Comparison of ENCODE assay signal across 24 cellular contexts in the genomic region with DNA sequence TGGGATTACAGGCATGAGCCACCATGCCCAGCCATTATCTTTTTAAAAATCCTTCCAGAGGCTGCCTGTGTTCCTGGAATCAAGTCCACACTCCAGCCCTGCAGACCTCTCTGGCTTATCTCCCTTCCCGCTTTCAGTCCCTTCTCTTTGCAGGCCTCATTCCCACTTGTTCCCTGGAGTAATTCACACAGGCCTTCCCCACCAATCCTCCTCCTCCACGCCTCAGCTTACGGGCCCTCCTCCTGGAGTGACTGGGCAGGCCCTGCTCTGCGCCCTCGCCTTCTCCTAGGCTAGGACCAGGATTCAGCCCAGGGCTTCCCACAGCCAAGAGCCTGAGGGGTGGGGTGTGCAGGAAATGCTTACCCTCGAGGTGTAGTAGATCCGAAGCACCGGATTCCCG. TPM values are rescaled to one million over a fixed set of nuclear protein-coding genes. Genes with fewer than 3 reads are reported as not detected.
DNase-seq lines count a peak whose midpoint lies in the region; ATAC-seq and TF ChIP-seq lines count a peak whose summit lies in the region.
"Had no signal": no experiment of that assay in that cellular context is flagged by ENCODE, and none has a peak within 500 bp of the region (broad histone marks: within the 10 kb centered on the region; RNA-seq: fewer than 3 reads in every experiment).

No MANE protein-coding gene starts in this region.

- peaks cover 13% of the 10 kb centered on the region for H3K4me1 ChIP-seq in Loucy (ENCODE audit: insufficient read depth, low read length, poor library complexity, severe bottlenecking)

- no peaks in the 10 kb centered on the region for H3K9me3 Mint-ChIP-seq in activated naive CD4-positive, alpha-beta T cell treated with anti-CD3 and anti-CD28 coated beads, Interleukin-2, amount 50 U/mL, for 72 hours
- H3K9me3 Mint-ChIP-seq in osteocyte (ENCODE audit: unreplicated experiment): no peaks in the 10 kb centered on the region
- H3K9me3 Mint-ChIP-seq: naive thymus-derived CD4-positive, alpha-beta T cell had no signal

- DNase-seq in activated naive CD4-positive, alpha-beta T cell treated with anti-CD3 and anti-CD28 coated beads, Interleukin-2, amount 50 U/mL, for 72 hours (ENCODE audit: low spot score in 2 of 2): no peak
- DNase-seq in activated naive CD4-positive, alpha-beta T cell (lab: John Stamatoyannopoulos, UW): no peak
- DNase-seq in fibroblast of the aortic adventitia (ENCODE audit: low read depth) (peak; percentile 28), osteocyte (ENCODE audit: extremely low spot score, unreplicated experiment) (no peak), HuH-7 (ENCODE audit: low spot score) (no peak)
- no peak for DNase-seq in stimulated activated naive CD4-positive, alpha-beta T cell treated with Interleukin-2 at 50 U/mL for 16 hours (lab: John Stamatoyannopoulos, UW)
- DNase-seq: activated CD4-positive, alpha-beta T cell treated with anti-CD3 and anti-CD28 coated beads, Interleukin-2, amount 50 U/mL, for 4 hours; activated CD4-positive, CD25-positive, alpha-beta regulatory T cell; activated CD8-positive, alpha-beta memory T cell treated with anti-CD3 and anti-CD28 coated beads, Interleukin-2, amount 50 U/mL, for 4 hours; Caco-2; DMS79; naive thymus-derived CD4-positive, alpha-beta T cell; NCI-H146; NCI-H2107; NCI-H446; NCI-H82; OCI-M1; ovary; stimulated activated CD4-positive, alpha-beta T cell treated with anti-CD3 and anti-CD28 coated beads, Interleukin-1b, Interleukin-23, amount 100 ng/mL, for 48 hours; transverse colon had no signal

- no peaks in the 10 kb centered on the region for H3K27me3 ChIP-seq in Loucy (ENCODE audit: insufficient read depth, low read length, poor library complexity, severe bottlenecking)
- H3K27me3 ChIP-seq: ovary, transverse colon had no signal

- peaks cover 6% of the 10 kb centered on the region for H4K20me1 ChIP-seq in Loucy (ENCODE audit: insufficient read depth, low read length, poor library complexity, severe bottlenecking)

- TF ChIP-seq CTCF in Loucy (conservative IDR thresholded peaks at IDR 0.05; ENCODE audit: low read length): no peak
- no peak for TF ChIP-seq CTCF in fibroblast of the aortic adventitia (IDR thresholded peaks at IDR 0.05; ENCODE audit: insufficient read depth, low read length)
- no peak for TF ChIP-seq CTCF in osteocyte (IDR thresholded peaks at IDR 0.05)

- H3K9ac ChIP-seq in Loucy (ENCODE audit: low read depth, low read length, poor library complexity, severe bottlenecking): no peak overlapping the region

- H2AFZ ChIP-seq in Loucy (ENCODE audit: low read length): no peak overlapping the region

- peak overlapping the region; percentile 97 for H3K4me2 ChIP-seq in Loucy (ENCODE audit: low read depth, low read length, poor library complexity, severe bottlenecking)
- H3K4me2 ChIP-seq: smooth muscle cell had no signal

- H3K4me3 ChIP-seq in Loucy (ENCODE audit: low read length, poor library complexity, severe bottlenecking) (no peak overlapping the region), fibroblast of the aortic adventitia (ENCODE audit: low read depth, low read length) (no peak overlapping the region)
- H3K4me3 ChIP-seq: HAP-1, ovary, smooth muscle cell, transverse colon had no signal

- H3K27ac Mint-ChIP-seq in activated naive CD4-positive, alpha-beta T cell treated with anti-CD3 and anti-CD28 coated beads, Interleukin-2, amount 50 U/mL, for 72 hours: peak overlapping the region; percentile 52 to 92
- no peak overlapping the region for H3K27ac Mint-ChIP-seq in osteocyte (ENCODE audit: unreplicated experiment)

- no peaks in the 10 kb centered on the region for H3K9me3 ChIP-seq in Loucy (ENCODE audit: insufficient read depth, low read depth, low read length)
- H3K9me3 ChIP-seq: Caco-2, HAP-1, ovary, transverse colon had no signal

- H3K36me3 Mint-ChIP-seq in activated naive CD4-positive, alpha-beta T cell treated with anti-CD3 and anti-CD28 coated beads, Interleukin-2, amount 50 U/mL, for 72 hours: peaks cover 6 to 12% of the 10 kb centered on the region in 2 donors
- H3K36me3 Mint-ChIP-seq in osteocyte (ENCODE audit: unreplicated experiment): peaks cover 21% of the 10 kb centered on the region

- H3F3A ChIP-seq in Loucy (ENCODE audit: low read depth): no peaks in the 10 kb centered on the region

- peaks cover 16% of the 10 kb centered on the region for H3K4me1 Mint-ChIP-seq in osteocyte (ENCODE audit: unreplicated experiment)

- no peaks in the 10 kb centered on the region for H3K27me3 Mint-ChIP-seq in osteocyte (ENCODE audit: unreplicated experiment)
- H3K27me3 Mint-ChIP-seq: naive thymus-derived CD4-positive, alpha-beta T cell had no signal

- H3K79me2 ChIP-seq in Loucy (ENCODE audit: insufficient read depth, low read length): peaks cover 23% of the 10 kb centered on the region

- H3K4me3 Mint-ChIP-seq in osteocyte (ENCODE audit: unreplicated experiment): peak overlapping the region; percentile 61

- no peak for ATAC-seq in activated naive CD4-positive, alpha-beta T cell treated with anti-CD3 and anti-CD28 coated beads, Interleukin-2, amount 50 U/mL, for 72 hours
- ATAC-seq in GM21381 (IDR thresholded peaks at IDR 0.05; ENCODE audit: unreplicated experiment): no peak
- ATAC-seq: naive thymus-derived CD4-positive, alpha-beta T cell had no signal

- no peaks in the 10 kb centered on the region; the same call in 1 of the 2 replicates for H3K36me3 ChIP-seq in Loucy (ENCODE audit: insufficient read depth, low read length)
- H3K36me3 ChIP-seq: ovary had no signal

- no peaks in the 10 kb centered on the region for H3K9me2 ChIP-seq in Loucy (replicated peaks; ENCODE audit: low read depth, low read length)

RNA-seq across cellular contexts. Expression of a gene that starts 2.8 kb away (rescaled TPM):
- total RNA-seq in activated naive CD4-positive, alpha-beta T cell treated with anti-CD3 and anti-CD28 coated beads, Interleukin-2, amount 50 U/mL, for 72 hours: 10 to 100 TPM; 39.4 to 40.6 TPM
- total RNA-seq in fibroblast of the aortic adventitia (ENCODE audit: low replicate concordance) (66.2 and 79.2 TPM in 2 replicates), osteocyte (104 and 108 TPM in 2 replicates)

RNA-seq across cellular contexts. Expression of a gene that starts 39.1 kb away (rescaled TPM):
- total RNA-seq in activated naive CD4-positive, alpha-beta T cell treated with anti-CD3 and anti-CD28 coated beads, Interleukin-2, amount 50 U/mL, for 72 hours: 1 to 10 TPM in 1 of 2 donors, under 1 TPM in 1; 0.35 to 1.3 TPM
- 1.4 and 12.3 TPM in 2 replicates for total RNA-seq in fibroblast of the aortic adventitia (ENCODE audit: low replicate concordance)
- total RNA-seq in osteocyte: 17.6 and 19.3 TPM in 2 replicates

RNA-seq across cellular contexts. Expression of a gene that starts 40.0 kb away (rescaled TPM):
- 100 to 1,000 TPM in 1 of 2 donors, 10 to 100 TPM in 1; 77.6 to 168 TPM for total RNA-seq in activated naive CD4-positive, alpha-beta T cell treated with anti-CD3 and anti-CD28 coated beads, Interleukin-2, amount 50 U/mL, for 72 hours
- 202 and 275 TPM in 2 replicates for total RNA-seq in fibroblast of the aortic adventitia (ENCODE audit: low replicate concordance)
- total RNA-seq in osteocyte: 150 and 157 TPM in 2 replicates

RNA-seq across cellular contexts. Expression of a gene that starts 40.1 kb away (rescaled TPM):
- total RNA-seq in activated naive CD4-positive, alpha-beta T cell treated with anti-CD3 and anti-CD28 coated beads, Interleukin-2, amount 50 U/mL, for 72 hours: 1 to 10 TPM; 1.4 to 3.8 TPM
- 0.98 and 1.5 TPM in 2 replicates for total RNA-seq in fibroblast of the aortic adventitia (ENCODE audit: low replicate concordance)
- 1.0 and 1.2 TPM in 2 replicates for total RNA-seq in osteocyte

RNA-seq across cellular contexts. Expression of a gene that starts 44.3 kb away (rescaled TPM):
- 10 to 100 TPM; 20.2 to 40.0 TPM for total RNA-seq in activated naive CD4-positive, alpha-beta T cell treated with anti-CD3 and anti-CD28 coated beads, Interleukin-2, amount 50 U/mL, for 72 hours
- total RNA-seq in fibroblast of the aortic adventitia (ENCODE audit: low replicate concordance): 23.4 and 61.2 TPM in 2 replicates
- 26.4 and 29.1 TPM in 2 replicates for total RNA-seq in osteocyte
